ENCODE assay signal across 27 cellular contexts in the genomic region with DNA sequence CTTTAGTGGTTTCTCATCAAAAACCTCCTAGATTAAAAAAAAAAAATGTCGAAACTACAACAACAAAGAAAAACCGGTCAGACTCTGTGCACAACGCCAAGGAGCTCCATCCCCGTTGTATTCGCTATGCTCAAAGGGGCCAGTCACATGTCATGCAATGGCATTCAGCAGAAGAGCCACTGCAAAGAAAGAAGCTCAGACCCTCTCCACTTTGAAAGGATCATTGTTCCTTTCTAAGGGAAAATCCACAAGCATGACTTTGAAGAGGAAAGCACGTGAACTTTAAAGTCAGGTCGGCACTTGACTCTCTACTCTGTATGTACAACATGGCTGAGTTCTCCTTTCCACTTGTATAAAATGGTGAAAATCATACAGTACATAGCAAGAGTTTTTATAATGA.
DNase-seq lines count a peak whose midpoint lies in the region; ATAC-seq, FAIRE-seq and TF ChIP-seq lines count a peak whose summit lies in the region.
"Had no signal": no experiment of that assay in that cellular context is flagged by ENCODE, and none has a peak within 500 bp of the region (broad histone marks: within the 10 kb centered on the region; RNA-seq: fewer than 3 reads in every experiment).

No MANE protein-coding gene starts in this region.

- H3K23ac ChIP-seq in H1 (ENCODE audit: insufficient read length) = no peak overlapping the region

- no peaks in the 10 kb centered on the region for H3K27me3 Mint-ChIP-seq in neural crest cell (ENCODE audit: low read depth)

- H4K91ac ChIP-seq in H1 (replicated peaks; ENCODE audit: insufficient read length, low read length) = no peak overlapping the region

- H3K18ac ChIP-seq in H1 (ENCODE audit: extremely low read depth, low read length) = no peak overlapping the region

- H3K4me1 Mint-ChIP-seq in neural crest cell = peaks cover 44% of the 10 kb centered on the region
- H3K4me1 Mint-ChIP-seq: B cell had no signal

- H3K27me3 ChIP-seq in H1 (replicated peaks in 1 of 4; ENCODE audit: control insufficient read depth in 3 of 4, extremely low read depth in 1 of 4, insufficient read depth in 3 of 4, low read length in 3 of 4) (no peaks in the 10 kb centered on the region), neuron (ENCODE audit: insufficient read depth, low read length) (no peaks in the 10 kb centered on the region)
- H3K27me3 ChIP-seq: BLaER1 treated with 17β-estradiol and CSF1 and Interleukin-3, amounts not matched to agents 10 nM and 100 nM had no signal

- ATAC-seq in SK-N-SH treated with all-trans-retinoic acid at 6 μM for 48 hours = no peak
- ATAC-seq in GM21723 (IDR thresholded peaks at IDR 0.05; ENCODE audit: unreplicated experiment) = no peak
- ATAC-seq: A549; CD8-positive, alpha-beta T cell; GM12878 had no signal

- H3K4me1 ChIP-seq in H1 (replicated peaks in 1 of 4; ENCODE audit: control insufficient read depth in 3 of 4, insufficient read depth in 4 of 4, low read length in 3 of 4) = no peaks in the 10 kb centered on the region
- peaks cover 21% of the 10 kb centered on the region for H3K4me1 ChIP-seq in neuron (ENCODE audit: insufficient read depth, low read length)
- H3K4me1 ChIP-seq: A549; BLaER1 treated with 17β-estradiol and CSF1 and Interleukin-3, amounts not matched to agents 10 nM and 100 nM had no signal

- peaks cover 14% of the 10 kb centered on the region for H3K9me3 Mint-ChIP-seq in neural crest cell
- H3K9me3 Mint-ChIP-seq: CD4-positive, alpha-beta T cell; CD8-positive, alpha-beta T cell had no signal

- no peak overlapping the region for H3K56ac ChIP-seq in H1 (replicated peaks; ENCODE audit: insufficient read length, low read depth, low read length)

- H3K9ac ChIP-seq in H1 (replicated peaks in 1 of 4; ENCODE audit: extremely low read depth in 1 of 4, low read depth in 3 of 4, low read length in 3 of 4) = no peak overlapping the region
- H3K9ac ChIP-seq: BLaER1 treated with 17β-estradiol and CSF1 and Interleukin-3, amounts not matched to agents 10 nM and 100 nM had no signal

- H4K5ac ChIP-seq in H1 (ENCODE audit: insufficient read length, low read depth, low read length) = no peak overlapping the region

- H4K8ac ChIP-seq in H1 (ENCODE audit: extremely low read depth, insufficient read depth, low read length) = no peak overlapping the region

- H3K36me3 Mint-ChIP-seq in neural crest cell (ENCODE audit: low read depth) = peaks cover 20% of the 10 kb centered on the region
- H3K36me3 Mint-ChIP-seq: CD8-positive, alpha-beta T cell had no signal

- H4K20me1 ChIP-seq in H1 (replicated peaks in 1 of 2; ENCODE audit: control insufficient read depth in 1 of 2, insufficient read depth in 2 of 2, low read length in 2 of 2) = no peaks in the 10 kb centered on the region
- H4K20me1 ChIP-seq: BLaER1 treated with 17β-estradiol and CSF1 and Interleukin-3, amounts not matched to agents 10 nM and 100 nM had no signal

- TF ChIP-seq CTCF in H1 (IDR thresholded peaks at IDR 0.05; ENCODE audit: control extremely low read depth in 1 of 3, insufficient read depth in 1 of 3, low read depth in 1 of 3, low read length in 3 of 3) = no peak
- no peak for TF ChIP-seq CTCF in neural crest cell (conservative IDR thresholded peaks at IDR 0.05)

- H3K36me3 ChIP-seq in H1 (ENCODE audit: control insufficient read depth in 2 of 4, insufficient read depth in 4 of 4, low read length in 3 of 4) (no peaks in the 10 kb centered on the region), neuron (ENCODE audit: insufficient read depth, low read length) (no peaks in the 10 kb centered on the region)
- H3K36me3 ChIP-seq: BLaER1 treated with 17β-estradiol and CSF1 and Interleukin-3, amounts not matched to agents 10 nM and 100 nM had no signal

- H2AK5ac ChIP-seq in H1 (ENCODE audit: low read depth, low read length) = no peak overlapping the region

- H3K27ac Mint-ChIP-seq in neural crest cell (ENCODE audit: unreplicated experiment) = peak overlapping the region; percentile 74
- H3K27ac Mint-ChIP-seq: B cell; CD4-positive, alpha-beta T cell; CD8-positive, alpha-beta T cell had no signal

- TF ChIP-seq EP300 in H1 (IDR thresholded peaks at IDR 0.05; ENCODE audit: borderline replicate concordance in 1 of 2, low read depth in 2 of 2, low read length in 2 of 2) = no peak

- H2AFZ ChIP-seq in H1 (ENCODE audit: low read length) = peak overlapping the region; percentile 53; the same call in 1 of the 2 replicates
- peak overlapping the region; percentile 51 for H2AFZ ChIP-seq in neuron (ENCODE audit: low read depth, low read length)

- H2BK120ac ChIP-seq in H1 (replicated peaks; ENCODE audit: low read depth, low read length) = no peak overlapping the region

- no peak overlapping the region for H3K4ac ChIP-seq in H1 (replicated peaks; ENCODE audit: insufficient read length, low read depth, low read length)

- H3K79me2 ChIP-seq in H1 (ENCODE audit: control insufficient read depth in 1 of 2, insufficient read depth in 2 of 2, low read length in 2 of 2) = no peaks in the 10 kb centered on the region

- no peak overlapping the region for H2BK12ac ChIP-seq in H1 (ENCODE audit: low read depth, low read length)

- TF ChIP-seq RAD21 in H1 (IDR thresholded peaks at IDR 0.05 in 1 of 2, conservative IDR thresholded peaks at IDR 0.05 in 1 of 2; ENCODE audit: low read depth in 2 of 2, low read length in 2 of 2) = no peak

- no peaks in the 10 kb centered on the region for H3K79me1 ChIP-seq in H1 (ENCODE audit: low read depth, low read length)

- no peak overlapping the region for H3K4me2 ChIP-seq in H1 (ENCODE audit: insufficient read depth in 1 of 2, low read depth in 2 of 2, low read length in 2 of 2)
- H3K4me2 ChIP-seq: A549; BLaER1 treated with 17β-estradiol and CSF1 and Interleukin-3, amounts not matched to agents 10 nM and 100 nM had no signal

- H2BK5ac ChIP-seq in H1 (ENCODE audit: low read depth, low read length) = no peak overlapping the region

- POLR2A ChIA-PET in H1 (lab: Charles Lee; ENCODE audit: partially characterized antibody) = no interaction called here

- FAIRE-seq in H1 (lab: Jason Lieb, UNC) = no peak
- FAIRE-seq: A549, GM12878, GM12892, GM18507 had no signal

- CTCF ChIA-PET in H1 (lab: Charles Lee; ENCODE audit: partially characterized antibody) = interaction anchor here (0.6 kb wide), 1 partner anchor 63 kb away, joined by 3 read pairs; no protein-coding TSS in a partner anchor

- H3K4me3 ChIP-seq in H1 (ENCODE audit: extremely low read depth in 1 of 4, insufficient read depth in 2 of 4, low read depth in 3 of 4, low read length in 4 of 4) = no peak overlapping the region
- no peak overlapping the region for H3K4me3 ChIP-seq in neuron (ENCODE audit: low read length)
- H3K4me3 ChIP-seq: A549; BLaER1 treated with 17β-estradiol and CSF1 and Interleukin-3, amounts not matched to agents 10 nM and 100 nM; GM12878 had no signal

- H3K23me2 ChIP-seq in H1 (ENCODE audit: low read depth, low read length) = no peaks in the 10 kb centered on the region

- no peak overlapping the region for H3K14ac ChIP-seq in H1 (ENCODE audit: insufficient read length)

- H3K27ac ChIP-seq in H1 (ENCODE audit: low read depth, low read length) = no peak overlapping the region
- H3K27ac ChIP-seq: 22Rv1; A549; BLaER1 treated with 17β-estradiol and CSF1 and Interleukin-3, amounts not matched to agents 10 nM and 100 nM; C4-2B had no signal

- peak overlapping the region; percentile 36 for H3K4me3 Mint-ChIP-seq in neural crest cell
- H3K4me3 Mint-ChIP-seq: B cell; CD4-positive, alpha-beta T cell; CD8-positive, alpha-beta T cell had no signal

- 91% methylated on average over 7 of the region's 7 CpGs; no CpG with 5 or more reads in 1 of the 2 experiments for WGBS in H1 (ENCODE audit: extremely low coverage in 1 of 2, insufficient coverage in 1 of 2, insufficient read length in 1 of 2, insufficient replicate concordance in 2 of 2, low coverage in 1 of 2, low lambda C conversion rate in 2 of 2, missing lambda C conversion rate in 1 of 2), 2 experiments

- H3K9me3 ChIP-seq in H1 (ENCODE audit: insufficient read depth in 2 of 2, low read depth in 1 of 2, low read length in 1 of 2) (no peaks in the 10 kb centered on the region), neuron (ENCODE audit: low read length) (no peaks in the 10 kb centered on the region)
- H3K9me3 ChIP-seq: A549 had no signal

- no peak overlapping the region for H2BK20ac ChIP-seq in H1 (ENCODE audit: low read length)

- DNase-seq in COLO829 (ENCODE audit: low spot score) (peak; percentile 70), H1 (ENCODE audit: low read depth in 1 of 2, low spot score in 2 of 2) (no peak), neural crest cell (ENCODE audit: low read depth, low spot score) (peak; percentile 14), dermis blood vessel endothelial cell (no peak), kidney tubule cell (ENCODE audit: low spot score) (no peak)
- DNase-seq: AML-193; CD4-positive, alpha-beta T cell; CD8-positive, alpha-beta T cell; COR-L47; DMS 273 treated with DMSO at 0.1 percent for 48 hours; DMS153; DMS53; DMS79; DND-41; EL; GDM1 had no signal

- TF ChIP-seq POLR2A in H1 (IDR thresholded peaks at IDR 0.05; ENCODE audit: control extremely low read depth in 1 of 2, low read depth in 2 of 2, low read length in 2 of 2) = no peak

- no peak overlapping the region for H2BK15ac ChIP-seq in H1 (ENCODE audit: low read length)

TF ChIP-seq in H1, 55 proteins besides CTCF, POLR2A, EP300 and RAD21 (continues in another document):
- TF ChIP-seq, protein P1, sequence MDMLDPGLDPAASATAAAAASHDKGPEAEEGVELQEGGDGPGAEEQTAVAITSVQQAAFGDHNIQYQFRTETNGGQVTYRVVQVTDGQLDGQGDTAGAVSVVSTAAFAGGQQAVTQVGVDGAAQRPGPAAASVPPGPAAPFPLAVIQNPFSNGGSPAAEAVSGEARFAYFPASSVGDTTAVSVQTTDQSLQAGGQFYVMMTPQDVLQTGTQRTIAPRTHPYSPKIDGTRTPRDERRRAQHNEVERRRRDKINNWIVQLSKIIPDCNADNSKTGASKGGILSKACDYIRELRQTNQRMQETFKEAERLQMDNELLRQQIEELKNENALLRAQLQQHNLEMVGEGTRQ (IDR thresholded peaks at IDR 0.05; ENCODE audit: low read length) = no peak
- TF ChIP-seq TAF1 (IDR thresholded peaks at IDR 0.05; ENCODE audit: low read depth, low read length) (no peak), PHF8 (conservative IDR thresholded peaks at IDR 0.05; ENCODE audit: low read depth, low read length) (no peak), HDAC6 (IDR thresholded peaks at IDR 0.05; ENCODE audit: low read depth, low read length) (no peak)

TF ChIP-seq in SK-N-SH treated with all-trans-retinoic acid at 6 μM for 48 hours, 23 proteins besides CTCF, POLR2A, EP300 and RAD21:
- no peak for TF ChIP-seq BACH2 (CRISPR knock-in tag; IDR thresholded peaks at IDR 0.05; ENCODE audit: borderline replicate concordance)
- no peak for TF ChIP-seq ZC3H10 (CRISPR knock-in tag; IDR thresholded peaks at IDR 0.05)
- no peak for TF ChIP-seq ESRRG (CRISPR knock-in tag; IDR thresholded peaks at IDR 0.05)
- no peak for TF ChIP-seq ZFP3 (CRISPR knock-in tag; IDR thresholded peaks at IDR 0.05)
- no peak for TF ChIP-seq ZFP30 (CRISPR knock-in tag; IDR thresholded peaks at IDR 0.05)
- no peak for TF ChIP-seq ZNF8 (CRISPR knock-in tag; IDR thresholded peaks at IDR 0.05)

Comparison
In these comparisons a context has a peak if more than half of its experiments do, and no peak if none do; other contexts are left out.
1. DNase-seq: peak in COLO829 (single experiment) and neural crest cell (single experiment); none in H1 (0 of 2), dermis blood vessel endothelial cell (single experiment) and kidney tubule cell (single experiment).